ENCODE assay signal across 8 cellular contexts in the genomic region with DNA sequence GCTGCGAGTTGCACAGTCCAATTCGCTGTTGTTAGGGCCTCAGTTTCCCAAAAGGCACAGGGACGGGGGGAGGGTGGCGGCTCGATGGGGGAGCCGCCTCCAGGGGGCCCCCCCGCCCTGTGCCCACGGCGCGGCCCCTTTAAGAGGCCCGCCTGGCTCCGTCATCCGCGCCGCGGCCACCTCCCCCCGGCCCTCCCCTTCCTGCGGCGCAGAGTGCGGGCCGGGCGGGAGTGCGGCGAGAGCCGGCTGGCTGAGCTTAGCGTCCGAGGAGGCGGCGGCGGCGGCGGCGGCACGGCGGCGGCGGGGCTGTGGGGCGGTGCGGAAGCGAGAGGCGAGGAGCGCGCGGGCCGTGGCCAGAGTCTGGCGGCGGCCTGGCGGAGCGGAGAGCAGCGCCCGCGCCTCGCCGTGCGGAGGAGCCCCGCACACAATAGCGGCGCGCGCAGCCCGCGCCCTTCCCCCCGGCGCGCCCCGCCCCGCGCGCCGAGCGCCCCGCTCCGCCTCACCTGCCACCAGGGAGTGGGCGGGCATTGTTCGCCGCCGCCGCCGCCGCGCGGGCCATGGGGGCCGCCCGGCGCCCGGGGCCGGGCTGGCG. TPM values are rescaled to one million over a fixed set of nuclear protein-coding genes. Genes with fewer than 3 reads are reported as not detected.
DNase-seq lines count a peak whose midpoint lies in the region; ATAC-seq and TF ChIP-seq lines count a peak whose summit lies in the region.

Gene BCR (plus strand): TSS at position 209 of the 592 bp plus-strand sequence. CDS start 452 bp downstream, outside the sequence.

- intact Hi-C loops in cardiac septum (cut with DNase I) (loop anchor here (5.0 kb wide), 1 partner anchor 37 kb away; no protein-coding TSS in a partner anchor), aorta (cut with DNase I) (loop anchor here in 1 of 2 donors (5.0 kb wide), 1 partner anchor 37 kb away; no protein-coding TSS in a partner anchor)

- peak; percentile 11 for TF ChIP-seq CTCF in osteocyte (IDR thresholded peaks at IDR 0.05)

- H3K27ac ChIP-seq in HUES48 (ENCODE audit: low read depth, low read length), result peak within 1 kb of the TSS; percentile 63
- peak within 1 kb of the TSS; percentile 11 to 46 for H3K27ac ChIP-seq in aorta (ENCODE audit: low read depth in 1 of 2, low read length in 2 of 2)

- H3K36me3 Mint-ChIP-seq in osteocyte (ENCODE audit: unreplicated experiment), result peaks cover 6% of the 10 kb centered on the region

- H3K36me3 ChIP-seq in HUES48 (ENCODE audit: control insufficient read depth, insufficient read depth, low read length) (no peaks in the 10 kb centered on the region; the same call in 1 of the 2 replicates), aorta (ENCODE audit: control insufficient read depth in 1 of 2, insufficient read depth in 2 of 2, low read length in 1 of 2) (no peaks in the 10 kb centered on the region)

- peak within 1 kb of the TSS; percentile 73; the same call in 1 of the 2 replicates for H3K9ac ChIP-seq in HUES48 (ENCODE audit: low read depth, low read length)

- H3K4me3 ChIP-seq in HUES48 (ENCODE audit: low read depth, low read length) (peak within 1 kb of the TSS; percentile 80), aorta (ENCODE audit: low read length in 2 of 2) (peak within 1 kb of the TSS; percentile 61 to 68)

- DNase-seq in GDM1 (lab: John Stamatoyannopoulos, UW) (peak; percentile 56), SW480 (ENCODE audit: low spot score) (peak; percentile 43), amygdala (lab: John Stamatoyannopoulos, UW) (peak in 40 of 56 donors; percentile 12 to 75 (median 50)), cardiac septum (ENCODE audit: low spot score) (peak; percentile 85), osteocyte (ENCODE audit: extremely low spot score, unreplicated experiment) (no peak), aorta (peak; percentile 81 to 92)

- peaks cover 10% of the 10 kb centered on the region for H3K9me3 Mint-ChIP-seq in osteocyte (ENCODE audit: unreplicated experiment)

- ATAC-seq in aorta (ENCODE audit: low FRiP score), result peak; percentile 91
- ATAC-seq in HG03039 (IDR thresholded peaks at IDR 0.05; ENCODE audit: unreplicated experiment), result no peak

- H3K4me1 ChIP-seq in HUES48 (ENCODE audit: control insufficient read depth, insufficient read depth, low read length) (peaks cover 47% of the 10 kb centered on the region), aorta (ENCODE audit: control insufficient read depth in 1 of 2, insufficient read depth in 2 of 2, low read length in 2 of 2) (no peaks in the 10 kb centered on the region)

- peak within 1 kb of the TSS; percentile 65 for H3K27ac Mint-ChIP-seq in osteocyte (ENCODE audit: unreplicated experiment)

- H3K27me3 ChIP-seq in HUES48 (ENCODE audit: control insufficient read depth, insufficient read depth, low read length) (0 out of 2 replicates have a peak, but pooled peaks cover 4% of the 10 kb centered on the region), aorta (ENCODE audit: control insufficient read depth in 1 of 2, insufficient read depth in 2 of 2, low read length in 1 of 2) (no peaks in the 10 kb centered on the region)

- H3K9me3 ChIP-seq in HUES48 (ENCODE audit: control insufficient read depth, insufficient read depth, low read length) (peaks cover 16% of the 10 kb centered on the region), aorta (ENCODE audit: control insufficient read depth, low read length) (no peaks in the 10 kb centered on the region)

- no peaks in the 10 kb centered on the region for H3K27me3 Mint-ChIP-seq in osteocyte (ENCODE audit: unreplicated experiment)

- peaks cover 49% of the 10 kb centered on the region for H3K4me1 Mint-ChIP-seq in osteocyte (ENCODE audit: unreplicated experiment)

- peak within 1 kb of the TSS; percentile 76 for H3K4me3 Mint-ChIP-seq in osteocyte (ENCODE audit: unreplicated experiment)

- 1% methylated on average over 32 to 88 of the region's 88 CpGs for WGBS in aorta, 2 donors

RNA-seq across cellular contexts. Expression of gene BCR, which starts in this region (rescaled TPM):
- total RNA-seq in cardiac septum (24.3 TPM), osteocyte (35.3 and 45.1 TPM in 2 replicates), aorta (100 to 1,000 TPM; 113 to 120 TPM)
- polyA plus RNA-seq in aorta, result 10 to 100 TPM in 1 of 2 donors, 1 to 10 TPM in 1; 5.3 to 30.1 TPM
